ENCODE assay signal across 3 cellular contexts in genomic region chr3:139140553-139140952, GRCh38.
"Had no signal": no experiment of that assay in that cellular context is flagged by ENCODE, and none has a peak within 500 bp of the region (broad histone marks: within the 10 kb centered on the region; RNA-seq: fewer than 3 reads in every experiment).

No MANE protein-coding gene starts in this region.

- H3K4me3 ChIP-seq: GM12878 had no signal

- ATAC-seq: GM12878 had no signal

- DNase-seq: GDM1, GF-D8 had no signal
